1 cellular context compared by ENCODE assay signal in the genomic region with DNA sequence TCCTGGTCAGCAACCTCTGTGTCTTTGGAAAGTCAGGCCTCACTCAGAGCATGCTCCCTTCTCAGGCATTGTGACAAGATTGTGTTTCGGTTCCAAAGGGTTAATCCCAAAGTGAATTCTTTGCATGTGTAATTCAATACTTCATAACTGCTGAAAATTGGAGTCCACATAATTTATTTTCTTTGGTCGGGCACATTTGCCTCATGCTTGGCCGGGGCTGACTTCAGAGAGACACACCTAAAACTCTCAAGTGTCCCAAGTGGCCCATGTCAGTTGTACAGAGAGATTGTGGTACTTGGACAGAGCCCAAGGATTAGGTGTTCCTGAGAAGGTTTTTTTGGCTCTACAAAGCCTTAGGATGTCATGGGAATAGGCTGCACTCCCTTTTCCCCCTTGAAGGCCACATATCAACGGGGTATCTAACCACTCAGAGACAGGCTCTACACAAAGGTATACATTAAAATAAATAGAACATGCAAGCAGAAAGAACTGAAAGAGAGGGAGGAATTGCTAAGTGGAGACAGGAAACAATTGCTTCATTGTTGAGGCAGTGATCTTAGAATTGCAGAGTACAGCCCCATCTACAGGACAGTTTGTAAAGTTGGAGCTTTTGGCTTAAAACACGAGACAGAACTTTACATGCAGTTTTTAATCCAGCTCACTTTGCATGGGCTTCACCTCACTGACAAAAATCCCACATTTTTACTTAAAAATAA.
TF ChIP-seq lines count a peak whose summit lies in the region.

No MANE protein-coding gene starts in this region.

TF ChIP-seq in HepG2, 621 proteins besides CTCF, POLR2A, EP300 and RAD21 (continued from another document and continues in another):
- TF ChIP-seq, protein P1, sequence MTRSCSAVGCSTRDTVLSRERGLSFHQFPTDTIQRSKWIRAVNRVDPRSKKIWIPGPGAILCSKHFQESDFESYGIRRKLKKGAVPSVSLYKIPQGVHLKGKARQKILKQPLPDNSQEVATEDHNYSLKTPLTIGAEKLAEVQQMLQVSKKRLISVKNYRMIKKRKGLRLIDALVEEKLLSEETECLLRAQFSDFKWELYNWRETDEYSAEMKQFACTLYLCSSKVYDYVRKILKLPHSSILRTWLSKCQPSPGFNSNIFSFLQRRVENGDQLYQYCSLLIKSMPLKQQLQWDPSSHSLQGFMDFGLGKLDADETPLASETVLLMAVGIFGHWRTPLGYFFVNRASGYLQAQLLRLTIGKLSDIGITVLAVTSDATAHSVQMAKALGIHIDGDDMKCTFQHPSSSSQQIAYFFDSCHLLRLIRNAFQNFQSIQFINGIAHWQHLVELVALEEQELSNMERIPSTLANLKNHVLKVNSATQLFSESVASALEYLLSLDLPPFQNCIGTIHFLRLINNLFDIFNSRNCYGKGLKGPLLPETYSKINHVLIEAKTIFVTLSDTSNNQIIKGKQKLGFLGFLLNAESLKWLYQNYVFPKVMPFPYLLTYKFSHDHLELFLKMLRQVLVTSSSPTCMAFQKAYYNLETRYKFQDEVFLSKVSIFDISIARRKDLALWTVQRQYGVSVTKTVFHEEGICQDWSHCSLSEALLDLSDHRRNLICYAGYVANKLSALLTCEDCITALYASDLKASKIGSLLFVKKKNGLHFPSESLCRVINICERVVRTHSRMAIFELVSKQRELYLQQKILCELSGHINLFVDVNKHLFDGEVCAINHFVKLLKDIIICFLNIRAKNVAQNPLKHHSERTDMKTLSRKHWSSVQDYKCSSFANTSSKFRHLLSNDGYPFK (CRISPR knock-in tag; IDR thresholded peaks at IDR 0.05; ENCODE audit: borderline replicate concordance) = no peak
- TF ChIP-seq SATB2 (CRISPR knock-in tag; IDR thresholded peaks at IDR 0.05) = no peak
- TF ChIP-seq, protein P2, sequence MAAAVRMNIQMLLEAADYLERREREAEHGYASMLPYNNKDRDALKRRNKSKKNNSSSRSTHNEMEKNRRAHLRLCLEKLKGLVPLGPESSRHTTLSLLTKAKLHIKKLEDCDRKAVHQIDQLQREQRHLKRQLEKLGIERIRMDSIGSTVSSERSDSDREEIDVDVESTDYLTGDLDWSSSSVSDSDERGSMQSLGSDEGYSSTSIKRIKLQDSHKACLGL (CRISPR knock-in tag; IDR thresholded peaks at IDR 0.05) = no peak
- TF ChIP-seq ZNF350 (CRISPR knock-in tag; IDR thresholded peaks at IDR 0.05; ENCODE audit: borderline replicate concordance, low read depth) = no peak
- TF ChIP-seq ZNF737 (CRISPR knock-in tag; IDR thresholded peaks at IDR 0.05; ENCODE audit: borderline replicate concordance) = no peak
- no peak for TF ChIP-seq ZNF879 (CRISPR knock-in tag; IDR thresholded peaks at IDR 0.05)
- no peak for TF ChIP-seq CREB1 (IDR thresholded peaks at IDR 0.05)
- TF ChIP-seq CREB1 (CRISPR knock-in tag; IDR thresholded peaks at IDR 0.05) = no peak
- TF ChIP-seq, protein P3, sequence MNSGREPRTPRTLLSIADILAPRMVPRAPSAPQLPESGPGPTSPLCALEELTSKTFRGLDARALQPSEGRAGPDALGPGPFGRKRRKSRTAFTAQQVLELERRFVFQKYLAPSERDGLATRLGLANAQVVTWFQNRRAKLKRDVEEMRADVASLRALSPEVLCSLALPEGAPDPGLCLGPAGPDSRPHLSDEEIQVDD (CRISPR knock-in tag; IDR thresholded peaks at IDR 0.05; ENCODE audit: borderline replicate concordance) = no peak
- no peak for TF ChIP-seq SALL2 (CRISPR knock-in tag; IDR thresholded peaks at IDR 0.05)
- no peak for TF ChIP-seq TCF7L2 (IDR thresholded peaks at IDR 0.05; ENCODE audit: low read depth, low read length)
- TF ChIP-seq, protein P4, sequence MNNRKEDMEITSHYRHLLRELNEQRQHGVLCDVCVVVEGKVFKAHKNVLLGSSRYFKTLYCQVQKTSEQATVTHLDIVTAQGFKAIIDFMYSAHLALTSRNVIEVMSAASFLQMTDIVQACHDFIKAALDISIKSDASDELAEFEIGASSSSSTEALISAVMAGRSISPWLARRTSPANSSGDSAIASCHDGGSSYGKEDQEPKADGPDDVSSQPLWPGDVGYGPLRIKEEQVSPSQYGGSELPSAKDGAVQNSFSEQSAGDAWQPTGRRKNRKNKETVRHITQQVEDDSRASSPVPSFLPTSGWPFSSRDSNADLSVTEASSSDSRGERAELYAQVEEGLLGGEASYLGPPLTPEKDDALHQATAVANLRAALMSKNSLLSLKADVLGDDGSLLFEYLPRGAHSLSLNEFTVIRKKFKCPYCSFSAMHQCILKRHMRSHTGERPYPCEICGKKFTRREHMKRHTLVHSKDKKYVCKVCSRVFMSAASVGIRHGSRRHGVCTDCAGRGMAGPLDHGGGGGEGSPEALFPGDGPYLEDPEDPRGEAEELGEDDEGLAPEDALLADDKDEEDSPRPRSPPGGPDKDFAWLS (CRISPR knock-in tag; IDR thresholded peaks at IDR 0.05; ENCODE audit: borderline replicate concordance) = no peak
- TF ChIP-seq, protein P5, sequence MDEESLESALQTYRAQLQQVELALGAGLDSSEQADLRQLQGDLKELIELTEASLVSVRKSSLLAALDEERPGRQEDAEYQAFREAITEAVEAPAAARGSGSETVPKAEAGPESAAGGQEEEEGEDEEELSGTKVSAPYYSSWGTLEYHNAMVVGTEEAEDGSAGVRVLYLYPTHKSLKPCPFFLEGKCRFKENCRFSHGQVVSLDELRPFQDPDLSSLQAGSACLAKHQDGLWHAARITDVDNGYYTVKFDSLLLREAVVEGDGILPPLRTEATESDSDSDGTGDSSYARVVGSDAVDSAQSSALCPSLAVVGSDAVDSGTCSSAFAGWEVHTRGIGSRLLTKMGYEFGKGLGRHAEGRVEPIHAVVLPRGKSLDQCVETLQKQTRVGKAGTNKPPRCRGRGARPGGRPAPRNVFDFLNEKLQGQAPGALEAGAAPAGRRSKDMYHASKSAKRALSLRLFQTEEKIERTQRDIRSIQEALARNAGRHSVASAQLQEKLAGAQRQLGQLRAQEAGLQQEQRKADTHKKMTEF (CRISPR knock-in tag; IDR thresholded peaks at IDR 0.05) = peak; percentile 30; the same call in 1 of the 2 replicates
- no peak for TF ChIP-seq ZBTB7B (CRISPR knock-in tag; IDR thresholded peaks at IDR 0.05)
- TF ChIP-seq, protein P6, sequence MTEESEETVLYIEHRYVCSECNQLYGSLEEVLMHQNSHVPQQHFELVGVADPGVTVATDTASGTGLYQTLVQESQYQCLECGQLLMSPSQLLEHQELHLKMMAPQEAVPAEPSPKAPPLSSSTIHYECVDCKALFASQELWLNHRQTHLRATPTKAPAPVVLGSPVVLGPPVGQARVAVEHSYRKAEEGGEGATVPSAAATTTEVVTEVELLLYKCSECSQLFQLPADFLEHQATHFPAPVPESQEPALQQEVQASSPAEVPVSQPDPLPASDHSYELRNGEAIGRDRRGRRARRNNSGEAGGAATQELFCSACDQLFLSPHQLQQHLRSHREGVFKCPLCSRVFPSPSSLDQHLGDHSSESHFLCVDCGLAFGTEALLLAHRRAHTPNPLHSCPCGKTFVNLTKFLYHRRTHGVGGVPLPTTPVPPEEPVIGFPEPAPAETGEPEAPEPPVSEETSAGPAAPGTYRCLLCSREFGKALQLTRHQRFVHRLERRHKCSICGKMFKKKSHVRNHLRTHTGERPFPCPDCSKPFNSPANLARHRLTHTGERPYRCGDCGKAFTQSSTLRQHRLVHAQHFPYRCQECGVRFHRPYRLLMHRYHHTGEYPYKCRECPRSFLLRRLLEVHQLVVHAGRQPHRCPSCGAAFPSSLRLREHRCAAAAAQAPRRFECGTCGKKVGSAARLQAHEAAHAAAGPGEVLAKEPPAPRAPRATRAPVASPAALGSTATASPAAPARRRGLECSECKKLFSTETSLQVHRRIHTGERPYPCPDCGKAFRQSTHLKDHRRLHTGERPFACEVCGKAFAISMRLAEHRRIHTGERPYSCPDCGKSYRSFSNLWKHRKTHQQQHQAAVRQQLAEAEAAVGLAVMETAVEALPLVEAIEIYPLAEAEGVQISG (CRISPR knock-in tag; IDR thresholded peaks at IDR 0.05) = no peak
- no peak for TF ChIP-seq ZNF224 (CRISPR knock-in tag; IDR thresholded peaks at IDR 0.05)
- TF ChIP-seq ARNTL (CRISPR knock-in tag; IDR thresholded peaks at IDR 0.05) = no peak
- TF ChIP-seq, protein P7, sequence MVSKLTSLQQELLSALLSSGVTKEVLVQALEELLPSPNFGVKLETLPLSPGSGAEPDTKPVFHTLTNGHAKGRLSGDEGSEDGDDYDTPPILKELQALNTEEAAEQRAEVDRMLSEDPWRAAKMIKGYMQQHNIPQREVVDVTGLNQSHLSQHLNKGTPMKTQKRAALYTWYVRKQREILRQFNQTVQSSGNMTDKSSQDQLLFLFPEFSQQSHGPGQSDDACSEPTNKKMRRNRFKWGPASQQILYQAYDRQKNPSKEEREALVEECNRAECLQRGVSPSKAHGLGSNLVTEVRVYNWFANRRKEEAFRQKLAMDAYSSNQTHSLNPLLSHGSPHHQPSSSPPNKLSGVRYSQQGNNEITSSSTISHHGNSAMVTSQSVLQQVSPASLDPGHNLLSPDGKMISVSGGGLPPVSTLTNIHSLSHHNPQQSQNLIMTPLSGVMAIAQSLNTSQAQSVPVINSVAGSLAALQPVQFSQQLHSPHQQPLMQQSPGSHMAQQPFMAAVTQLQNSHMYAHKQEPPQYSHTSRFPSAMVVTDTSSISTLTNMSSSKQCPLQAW (CRISPR knock-in tag; IDR thresholded peaks at IDR 0.05) = no peak
- no peak for TF ChIP-seq ELF4 (CRISPR knock-in tag; IDR thresholded peaks at IDR 0.05; ENCODE audit: borderline replicate concordance)
- TF ChIP-seq SSRP1 (CRISPR knock-in tag; IDR thresholded peaks at IDR 0.05) = 0 out of 2 replicates have a peak, but pooled peaks have one; percentile 42
- no peak for TF ChIP-seq RBM39 (IDR thresholded peaks at IDR 0.05; ENCODE audit: low read depth, low read length, poor library complexity, severe bottlenecking)
- TF ChIP-seq HNRNPLL (IDR thresholded peaks at IDR 0.05; ENCODE audit: low read depth, low read length, poor library complexity, severe bottlenecking) = no peak
- TF ChIP-seq, protein P8, sequence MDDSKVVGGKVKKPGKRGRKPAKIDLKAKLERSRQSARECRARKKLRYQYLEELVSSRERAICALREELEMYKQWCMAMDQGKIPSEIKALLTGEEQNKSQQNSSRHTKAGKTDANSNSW (CRISPR knock-in tag; IDR thresholded peaks at IDR 0.05; ENCODE audit: borderline replicate concordance) = no peak
- TF ChIP-seq ETV6 (CRISPR knock-in tag; conservative IDR thresholded peaks at IDR 0.05) = no peak
- TF ChIP-seq, protein P9, sequence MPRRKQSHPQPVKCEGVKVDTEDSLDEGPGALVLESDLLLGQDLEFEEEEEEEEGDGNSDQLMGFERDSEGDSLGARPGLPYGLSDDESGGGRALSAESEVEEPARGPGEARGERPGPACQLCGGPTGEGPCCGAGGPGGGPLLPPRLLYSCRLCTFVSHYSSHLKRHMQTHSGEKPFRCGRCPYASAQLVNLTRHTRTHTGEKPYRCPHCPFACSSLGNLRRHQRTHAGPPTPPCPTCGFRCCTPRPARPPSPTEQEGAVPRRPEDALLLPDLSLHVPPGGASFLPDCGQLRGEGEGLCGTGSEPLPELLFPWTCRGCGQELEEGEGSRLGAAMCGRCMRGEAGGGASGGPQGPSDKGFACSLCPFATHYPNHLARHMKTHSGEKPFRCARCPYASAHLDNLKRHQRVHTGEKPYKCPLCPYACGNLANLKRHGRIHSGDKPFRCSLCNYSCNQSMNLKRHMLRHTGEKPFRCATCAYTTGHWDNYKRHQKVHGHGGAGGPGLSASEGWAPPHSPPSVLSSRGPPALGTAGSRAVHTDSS (CRISPR knock-in tag; conservative IDR thresholded peaks at IDR 0.05) = no peak
- no peak for TF ChIP-seq ZNF761 (CRISPR knock-in tag; conservative IDR thresholded peaks at IDR 0.05)
- TF ChIP-seq, protein P10, sequence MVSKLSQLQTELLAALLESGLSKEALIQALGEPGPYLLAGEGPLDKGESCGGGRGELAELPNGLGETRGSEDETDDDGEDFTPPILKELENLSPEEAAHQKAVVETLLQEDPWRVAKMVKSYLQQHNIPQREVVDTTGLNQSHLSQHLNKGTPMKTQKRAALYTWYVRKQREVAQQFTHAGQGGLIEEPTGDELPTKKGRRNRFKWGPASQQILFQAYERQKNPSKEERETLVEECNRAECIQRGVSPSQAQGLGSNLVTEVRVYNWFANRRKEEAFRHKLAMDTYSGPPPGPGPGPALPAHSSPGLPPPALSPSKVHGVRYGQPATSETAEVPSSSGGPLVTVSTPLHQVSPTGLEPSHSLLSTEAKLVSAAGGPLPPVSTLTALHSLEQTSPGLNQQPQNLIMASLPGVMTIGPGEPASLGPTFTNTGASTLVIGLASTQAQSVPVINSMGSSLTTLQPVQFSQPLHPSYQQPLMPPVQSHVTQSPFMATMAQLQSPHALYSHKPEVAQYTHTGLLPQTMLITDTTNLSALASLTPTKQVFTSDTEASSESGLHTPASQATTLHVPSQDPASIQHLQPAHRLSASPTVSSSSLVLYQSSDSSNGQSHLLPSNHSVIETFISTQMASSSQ (IDR thresholded peaks at IDR 0.05; ENCODE audit: low read depth) = no peak
- TF ChIP-seq, protein P10 (CRISPR knock-in tag; IDR thresholded peaks at IDR 0.05; ENCODE audit: borderline replicate concordance) = no peak
- 0 out of 2 replicates have a peak, but pooled peaks have one; percentile 20 for TF ChIP-seq MIXL1 (CRISPR knock-in tag; IDR thresholded peaks at IDR 0.05)
- TF ChIP-seq, protein P11, sequence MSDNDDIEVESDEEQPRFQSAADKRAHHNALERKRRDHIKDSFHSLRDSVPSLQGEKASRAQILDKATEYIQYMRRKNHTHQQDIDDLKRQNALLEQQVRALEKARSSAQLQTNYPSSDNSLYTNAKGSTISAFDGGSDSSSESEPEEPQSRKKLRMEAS (IDR thresholded peaks at IDR 0.05) = peak; percentile 33; the same call in 1 of the 2 replicates
- no peak for TF ChIP-seq ZNF768 (CRISPR knock-in tag; IDR thresholded peaks at IDR 0.05)
- TF ChIP-seq SMARCE1 (IDR thresholded peaks at IDR 0.05; ENCODE audit: borderline replicate concordance) = no peak
- no peak for TF ChIP-seq ASH2L (IDR thresholded peaks at IDR 0.05; ENCODE audit: insufficient read length, low read depth, low read length)
- TF ChIP-seq MYNN (CRISPR knock-in tag; IDR thresholded peaks at IDR 0.05; ENCODE audit: low read depth) = no peak
- TF ChIP-seq BRD4 (CRISPR knock-in tag; IDR thresholded peaks at IDR 0.05) = no peak
- TF ChIP-seq HDAC6 (IDR thresholded peaks at IDR 0.05; ENCODE audit: low read depth, low read length) = no peak
- TF ChIP-seq ZBTB1 (CRISPR knock-in tag; IDR thresholded peaks at IDR 0.05; ENCODE audit: borderline replicate concordance) = no peak
- TF ChIP-seq FIP1L1 (IDR thresholded peaks at IDR 0.05; ENCODE audit: borderline replicate concordance, insufficient read depth, low read depth, low read length) = no peak
- TF ChIP-seq, protein P12, sequence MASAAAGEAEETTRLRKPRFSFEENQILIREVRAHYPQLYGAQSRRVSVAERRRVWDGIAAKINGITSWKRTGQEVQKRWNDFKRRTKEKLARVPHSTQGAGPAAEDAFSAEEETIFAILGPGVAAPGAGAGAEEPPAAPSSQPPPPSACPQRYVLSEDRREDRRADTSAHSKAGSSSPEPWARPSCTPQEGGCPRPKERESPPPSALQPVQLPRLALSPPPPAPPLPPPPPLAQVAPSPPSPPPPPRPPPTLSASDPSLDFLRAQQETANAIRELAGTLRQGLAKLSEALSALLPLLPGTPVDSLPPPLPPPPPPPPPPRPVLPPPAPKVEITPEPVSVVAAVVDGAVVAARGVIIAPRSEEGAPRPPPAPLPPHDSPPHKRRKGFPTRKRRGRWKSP (CRISPR knock-in tag; IDR thresholded peaks at IDR 0.05) = no peak
